16 cellular contexts compared by ENCODE assay signal in genomic region chr12:43318002-43318401, GRCh38.
"Had no signal": no experiment of that assay in that cellular context is flagged by ENCODE, and none has a peak within 500 bp of the region (broad histone marks: within the 10 kb centered on the region; RNA-seq: fewer than 3 reads in every experiment).

No MANE protein-coding gene starts in this region.

- DNase-seq: activated CD4-positive, alpha-beta T cell treated with anti-CD3 and anti-CD28 coated beads for 4 hours; activated CD8-positive, alpha-beta T cell treated with anti-CD3 and anti-CD28 coated beads, Interleukin-2, amount 10 ng/mL, durations not matched to agents 7 days and 5 days; activated naive CD4-positive, alpha-beta T cell; activated naive CD8-positive, alpha-beta T cell treated with anti-CD3 and anti-CD28 coated beads, Interleukin-2, amount 50 U/mL, for 24 hours; foreskin melanocyte; islet precursor cell; left lung; mesenchymal stem cell; psoas muscle; sigmoid colon; stimulated activated CD4-positive, alpha-beta T cell treated with anti-CD3 and anti-CD28 coated beads, Interleukin-12 subunit alpha, Interleukin-12 subunit beta, amount 100 ng/mL, for 4 hours; stimulated activated naive CD4-positive, alpha-beta T cell; substantia nigra had no signal

- H3K27ac Mint-ChIP-seq: activated CD8-positive, alpha-beta T cell treated with anti-CD3 and anti-CD28 coated beads, Interleukin-2, amount 10 ng/mL, durations not matched to agents 7 days and 5 days; activated naive CD8-positive, alpha-beta T cell treated with anti-CD3 and anti-CD28 coated beads, Interleukin-2, amount 50 U/mL, for 24 hours; activated T-helper 1 cell treated with anti-CD3 and anti-CD28 coated beads, Interleukin-12 subunit alpha, Interleukin-12 subunit beta, Interleukin-2, Interleukin-4 antibody, amounts not matched to agents 30 ng/mL and 10 ng/mL and 1 ng/mL, durations not matched to agents 14 hours and 24 hours and 36 hours; natural killer cell treated with Interleukin-12 subunit alpha and Interleukin-12 subunit beta and Interleukin-15 and Interleukin-18, amount 100 ng/mL, for 72 hours had no signal

- H3K27me3 Mint-ChIP-seq: activated naive CD8-positive, alpha-beta T cell treated with anti-CD3 and anti-CD28 coated beads, Interleukin-2, amount 50 U/mL, for 24 hours; natural killer cell treated with Interleukin-12 subunit alpha and Interleukin-12 subunit beta and Interleukin-15 and Interleukin-18, amount 100 ng/mL, for 72 hours had no signal

- FAIRE-seq: endothelial cell of umbilical vein had no signal

- H3K36me3 Mint-ChIP-seq: natural killer cell treated with Interleukin-12 subunit alpha and Interleukin-12 subunit beta and Interleukin-15 and Interleukin-18, amount 100 ng/mL, for 72 hours had no signal

- H3K4me3 Mint-ChIP-seq: activated CD8-positive, alpha-beta T cell treated with anti-CD3 and anti-CD28 coated beads, Interleukin-2, amount 10 ng/mL, durations not matched to agents 7 days and 5 days; activated naive CD8-positive, alpha-beta T cell treated with anti-CD3 and anti-CD28 coated beads, Interleukin-2, amount 50 U/mL, for 24 hours; activated T-helper 1 cell treated with anti-CD3 and anti-CD28 coated beads, Interleukin-12 subunit alpha, Interleukin-12 subunit beta, Interleukin-2, Interleukin-4 antibody, amounts not matched to agents 30 ng/mL and 10 ng/mL and 1 ng/mL, durations not matched to agents 14 hours and 24 hours and 36 hours; natural killer cell treated with Interleukin-12 subunit alpha and Interleukin-12 subunit beta and Interleukin-15 and Interleukin-18, amount 100 ng/mL, for 72 hours had no signal

- H3K4me1 Mint-ChIP-seq: activated naive CD8-positive, alpha-beta T cell treated with anti-CD3 and anti-CD28 coated beads, Interleukin-2, amount 50 U/mL, for 24 hours had no signal

- ATAC-seq: activated CD8-positive, alpha-beta T cell treated with anti-CD3 and anti-CD28 coated beads, Interleukin-2, amount 10 ng/mL, durations not matched to agents 7 days and 5 days; activated naive CD8-positive, alpha-beta T cell treated with anti-CD3 and anti-CD28 coated beads, Interleukin-2, amount 50 U/mL, for 24 hours; left lung; natural killer cell treated with Interleukin-12 subunit alpha and Interleukin-12 subunit beta and Interleukin-15 and Interleukin-18, amount 100 ng/mL, for 72 hours; psoas muscle had no signal

- H3K9me3 Mint-ChIP-seq: activated naive CD8-positive, alpha-beta T cell treated with anti-CD3 and anti-CD28 coated beads, Interleukin-2, amount 50 U/mL, for 24 hours; activated T-helper 1 cell treated with anti-CD3 and anti-CD28 coated beads, Interleukin-12 subunit alpha, Interleukin-12 subunit beta, Interleukin-2, Interleukin-4 antibody, amounts not matched to agents 30 ng/mL and 10 ng/mL and 1 ng/mL, durations not matched to agents 14 hours and 24 hours and 36 hours had no signal
